10 cellular contexts compared by ENCODE assay signal in genomic region chr15:52228928-52229327, GRCh38. TPM values are rescaled to one million over a fixed set of nuclear protein-coding genes. Genes with fewer than 3 reads are reported as not detected.
DNase-seq lines count a peak whose midpoint lies in the region; ATAC-seq, FAIRE-seq and TF ChIP-seq lines count a peak whose summit lies in the region.
"Had no signal": no experiment of that assay in that cellular context is flagged by ENCODE, and none has a peak within 500 bp of the region (broad histone marks: within the 10 kb centered on the region; RNA-seq: fewer than 3 reads in every experiment).

No MANE protein-coding gene starts in this region.

- no peak for TF ChIP-seq CTCF in PC-9 (conservative IDR thresholded peaks at IDR 0.05)
- no peak for TF ChIP-seq CTCF in keratinocyte (optimal IDR thresholded peaks at IDR 0.05 in 1 of 3, IDR thresholded peaks at IDR 0.05 in 1 of 3, conservative IDR thresholded peaks at IDR 0.05 in 1 of 3; ENCODE audit: extremely low read depth in 1 of 3, insufficient read depth in 2 of 3, low read length in 3 of 3)

- H3K27me3 ChIP-seq in PC-9 (ENCODE audit: insufficient read depth, low read depth) (no peaks in the 10 kb centered on the region), keratinocyte (ENCODE audit: control insufficient read depth, extremely low read depth, insufficient read depth, low read length) (no peaks in the 10 kb centered on the region)

- H4K20me1 ChIP-seq in PC-9 (ENCODE audit: insufficient read depth), result no peaks in the 10 kb centered on the region
- no peaks in the 10 kb centered on the region for H4K20me1 ChIP-seq in keratinocyte (ENCODE audit: control insufficient read depth, extremely low read depth, insufficient read depth, low read length)

- no peaks in the 10 kb centered on the region for H3K9me3 Mint-ChIP-seq in stimulated activated naive CD8-positive, alpha-beta T cell treated with anti-CD3 and anti-CD28 coated beads, Interleukin-15, amount 100 ng/mL, for 72 hours

- H3K27me3 Mint-ChIP-seq in stimulated activated naive CD8-positive, alpha-beta T cell treated with anti-CD3 and anti-CD28 coated beads, Interleukin-15, amount 100 ng/mL, for 72 hours, result no peaks in the 10 kb centered on the region

- intact Hi-C loops in PC-9 (cut with micrococcal nuclease; ENCODE audit: unreplicated experiment), result loop anchor here (10.0 kb wide), 1 partner anchor 574 kb away; no protein-coding TSS in a partner anchor

- POLR2A ChIA-PET in PC-9 (lab: Charles Lee; ENCODE audit: unreplicated experiment), result no interaction called here

- no TSS peak for BruUV-seq in PC-9 (replicated peaks; lab: Mats Ljungman, UMichigan)

- H3K27ac Mint-ChIP-seq in stimulated activated naive CD8-positive, alpha-beta T cell treated with anti-CD3 and anti-CD28 coated beads, Interleukin-15, amount 100 ng/mL, for 72 hours, result no peak overlapping the region

- H3K4me1 Mint-ChIP-seq in stimulated activated naive CD8-positive, alpha-beta T cell treated with anti-CD3 and anti-CD28 coated beads, Interleukin-15, amount 100 ng/mL, for 72 hours, result peaks cover 17% of the 10 kb centered on the region

- peak; percentile 23 for DNase-seq in stimulated activated naive CD8-positive, alpha-beta T cell treated with anti-CD3 and anti-CD28 coated beads, Interleukin-15, Interleukin-2, amounts not matched to agents 100 U/mL and 50 U/mL, for 24 hours
- DNase-seq in stimulated activated naive CD8-positive, alpha-beta T cell treated with anti-CD3 and anti-CD28 coated beads, Interleukin-15, amount 100 ng/mL, for 72 hours, result no peak
- DNase-seq in PC-9, result peak; percentile 61 to 73
- DNase-seq in keratinocyte (ENCODE audit: low read depth, low spot score), result peak; percentile 50
- DNase-seq in frontal cortex (ENCODE audit: low spot score in 2 of 2), result no peak
- DNase-seq in GM19240 (ENCODE audit: insufficient read length, low spot score), result no peak
- DNase-seq in cortex of kidney (lab: John Stamatoyannopoulos, UW), result no peak
- DNase-seq: activated CD8-positive, alpha-beta memory T cell treated with anti-CD3 and anti-CD28 coated beads, Interleukin-2, amount 50 U/mL, for 4 hours; stimulated activated CD4-positive, alpha-beta T cell treated with anti-CD3 and anti-CD28 coated beads, Interleukin-12 subunit alpha, Interleukin-12 subunit beta, amount 100 ng/mL, for 4 hours had no signal

- dilution Hi-C loops in keratinocyte (cut with MboI; ENCODE audit: extremely low pct_ligation_motif_present, low sequenced_read_pairs), result no loop called here

- H3K27ac ChIP-seq in PC-9 (no peak overlapping the region), keratinocyte (ENCODE audit: control insufficient read depth, insufficient read depth, low read length) (no peak overlapping the region)

- FAIRE-seq in keratinocyte (lab: Jason Lieb, UNC) (no peak), frontal cortex (lab: Jason Lieb, UNC) (no peak)

- H3K4me2 ChIP-seq in PC-9 (no peak overlapping the region), keratinocyte (ENCODE audit: control insufficient read depth, extremely low read depth, insufficient read depth, low read depth, low read length) (peak overlapping the region; percentile 17)

- H3K9ac ChIP-seq in keratinocyte (ENCODE audit: control insufficient read depth, extremely low read depth, insufficient read depth, low read length), result no peak overlapping the region

- no peaks in the 10 kb centered on the region for H3K9me1 ChIP-seq in keratinocyte (ENCODE audit: control insufficient read depth, extremely low read depth, insufficient read depth, low read length)

- H3K36me3 ChIP-seq in PC-9 (ENCODE audit: low read depth) (no peaks in the 10 kb centered on the region; the same call in none of the 2 replicates), keratinocyte (ENCODE audit: control insufficient read depth in 2 of 2, extremely low read depth in 1 of 2, insufficient read depth in 2 of 2, low read length in 2 of 2) (no peaks in the 10 kb centered on the region)

- H3K9me2 ChIP-seq in PC-9 (ENCODE audit: insufficient read depth), result no peaks in the 10 kb centered on the region

- H3K9me3 ChIP-seq in PC-9 (ENCODE audit: insufficient read depth, low read depth) (no peaks in the 10 kb centered on the region), keratinocyte (ENCODE audit: control insufficient read depth, low read depth, low read length) (no peaks in the 10 kb centered on the region)

- H3K4me3 ChIP-seq in PC-9 (no peak overlapping the region), keratinocyte (ENCODE audit: control insufficient read depth in 2 of 3, extremely low read depth in 1 of 3, insufficient read depth in 2 of 3, low read depth in 1 of 3, low read length in 3 of 3) (no peak overlapping the region)

- peaks cover 5% of the 10 kb centered on the region; the same call in 1 of the 2 replicates for H3F3A ChIP-seq in PC-9 (ENCODE audit: insufficient read depth, low read depth)

- H2AFZ ChIP-seq in PC-9 (no peak overlapping the region), keratinocyte (ENCODE audit: control insufficient read depth, low read length) (peak overlapping the region; percentile 16)

- H3K79me2 ChIP-seq in PC-9 (ENCODE audit: low read depth) (no peaks in the 10 kb centered on the region), keratinocyte (ENCODE audit: control insufficient read depth, insufficient read depth, low read length) (no peaks in the 10 kb centered on the region)

- H3K4me3 Mint-ChIP-seq in stimulated activated naive CD8-positive, alpha-beta T cell treated with anti-CD3 and anti-CD28 coated beads, Interleukin-15, amount 100 ng/mL, for 72 hours, result no peak overlapping the region

- ATAC-seq in stimulated activated naive CD8-positive, alpha-beta T cell treated with anti-CD3 and anti-CD28 coated beads, Interleukin-15, Interleukin-2, amounts not matched to agents 100 U/mL and 50 U/mL, for 24 hours, result no peak
- ATAC-seq in stimulated activated naive CD8-positive, alpha-beta T cell treated with anti-CD3 and anti-CD28 coated beads, Interleukin-15, amount 100 ng/mL, for 72 hours, result no peak
- ATAC-seq in HG02981 (IDR thresholded peaks at IDR 0.05; ENCODE audit: unreplicated experiment), result no peak

- H3K4me1 ChIP-seq in PC-9 (replicated peaks; ENCODE audit: insufficient read depth), result no peaks in the 10 kb centered on the region
- H3K4me1 ChIP-seq in keratinocyte (ENCODE audit: control insufficient read depth, extremely low read depth, insufficient read depth, low read length), result peaks cover 12% of the 10 kb centered on the region

- CTCF ChIA-PET in PC-9 (lab: Charles Lee), result interaction anchor here (1.1 kb wide), 1 partner anchor 507 kb away, joined by 3 read pairs; no protein-coding TSS in a partner anchor

RNA-seq across cellular contexts. Expression of gene GNB5, which starts 37.7 kb away (rescaled TPM):
- 25.0 and 26.0 TPM in 2 replicates for total RNA-seq in PC-9 (2021)
- 23.7 to 30.8 TPM (median 25.8 TPM) in 3 replicates for polyA plus RNA-seq in keratinocyte
- 14.3 TPM for polyA plus RNA-seq in keratinocyte (2011; ENCODE audit: low read depth)
- polyA plus RNA-seq in keratinocyte (2011; cell fraction: cytosol; rRNA removed), result 29.8 and 30.4 TPM in 2 replicates
- 23.2 and 24.9 TPM in 2 replicates for polyA plus RNA-seq in keratinocyte (2011; cell fraction: nucleus; rRNA removed)
- polyA plus RNA-seq in keratinocyte (2012; ENCODE audit: low replicate concordance), result 14.5 and 28.4 TPM in 2 replicates
- 11.7 to 32.5 TPM (median 25.8 TPM) in 3 replicates for polyA minus RNA-seq in keratinocyte
- 27.4 TPM for polyA minus RNA-seq in keratinocyte (2011; cell fraction: cytosol; rRNA and poly(A)+ RNA removed)
- 13.1 and 21.9 TPM in 2 replicates for polyA minus RNA-seq in keratinocyte (2011; cell fraction: nucleus; rRNA and poly(A)+ RNA removed)
- 34.2 TPM for total RNA-seq in frontal cortex

Comparison
In these comparisons a context has a peak if more than half of its experiments do, and no peak if none do; other contexts are left out.
1. DNase-seq: peak in stimulated activated naive CD8-positive, alpha-beta T cell treated with anti-CD3 and anti-CD28 coated beads, Interleukin-15, Interleukin-2, amounts not matched to agents 100 U/mL and 50 U/mL, for 24 hours (single experiment), PC-9 (2 of 2) and keratinocyte (single experiment); none in stimulated activated naive CD8-positive, alpha-beta T cell treated with anti-CD3 and anti-CD28 coated beads, Interleukin-15, amount 100 ng/mL, for 72 hours (0 of 2), frontal cortex (0 of 2), GM19240 (single experiment) and cortex of kidney (single experiment).